ENCODE assay signal across 1 cellular context in genomic region chr4:74531952-74532794, GRCh38.
TF ChIP-seq lines count a peak whose summit lies in the region.

No MANE protein-coding gene starts in this region.

TF ChIP-seq in K562, 482 proteins besides CTCF, POLR2A, EP300 and RAD21 (continued from another document):
- TF ChIP-seq PBX2 (CRISPR knock-in tag; IDR thresholded peaks at IDR 0.05; ENCODE audit: low read depth) (no peak), PBX2 (tag; conservative IDR thresholded peaks at IDR 0.05; ENCODE audit: low read depth) (peak; percentile 50; the same call in 1 of the 2 replicates), ATF4 (CRISPR knock-in tag; IDR thresholded peaks at IDR 0.05) (peak; percentile 93), ZBTB34 (CRISPR knock-in tag; IDR thresholded peaks at IDR 0.05) (no peak), RFX5 (IDR thresholded peaks at IDR 0.05; ENCODE audit: low read depth, low read length) (no peak), FOSL1 (tag; conservative IDR thresholded peaks at IDR 0.05) (peak; percentile 53), MAX (CRISPR knock-in tag; IDR thresholded peaks at IDR 0.05) (no peak), CREB3L1 (IDR thresholded peaks at IDR 0.05; ENCODE audit: borderline replicate concordance, low read depth) (no peak), ZNF655 (CRISPR knock-in tag; IDR thresholded peaks at IDR 0.05) (no peak), ETV1 (tag; conservative IDR thresholded peaks at IDR 0.05; ENCODE audit: low read depth) (peak; percentile 51; the same call in 1 of the 2 replicates), ESRRB (CRISPR knock-in tag; IDR thresholded peaks at IDR 0.05; ENCODE audit: borderline replicate concordance) (no peak), SMAD1 (IDR thresholded peaks at IDR 0.05; ENCODE audit: low read depth, low read length, partially characterized antibody) (no peak), SIN3B (IDR thresholded peaks at IDR 0.05; ENCODE audit: low read depth) (no peak)
